8 cellular contexts compared by ENCODE assay signal in the genomic region with DNA sequence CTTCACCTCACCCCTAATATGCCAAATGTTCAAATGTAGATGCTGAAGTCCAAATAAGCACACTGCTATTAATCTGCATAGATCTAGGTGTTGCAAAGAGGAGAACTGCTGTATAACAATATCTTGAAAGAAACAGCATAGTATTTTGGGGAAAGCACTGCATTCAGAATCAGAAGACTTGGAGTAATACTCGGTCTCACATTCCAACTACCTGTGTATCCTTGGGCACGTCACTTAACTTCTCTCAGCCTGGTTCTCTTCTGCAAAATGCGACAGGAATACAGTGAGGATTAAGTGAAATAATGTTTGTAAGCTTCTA. TPM values are rescaled to one million over a fixed set of nuclear protein-coding genes. Genes with fewer than 3 reads are reported as not detected.
DNase-seq lines count a peak whose midpoint lies in the region; ATAC-seq and TF ChIP-seq lines count a peak whose summit lies in the region.

No MANE protein-coding gene starts in this region.

- H3K4me1 ChIP-seq in Karpas-422 (ENCODE audit: low read length) = peaks cover 25% of the 10 kb centered on the region

- peaks cover 16% of the 10 kb centered on the region for H3K36me3 Mint-ChIP-seq in activated naive CD4-positive, alpha-beta T cell treated with anti-CD3 and anti-CD28 coated beads for 36 hours (ENCODE audit: low read depth)
- peaks cover 16% of the 10 kb centered on the region for H3K36me3 Mint-ChIP-seq in effector memory CD8-positive, alpha-beta T cell (ENCODE audit: insufficient read depth)
- no peaks in the 10 kb centered on the region for H3K36me3 Mint-ChIP-seq in osteocyte (ENCODE audit: unreplicated experiment)

- peak; percentile 8 for ATAC-seq in effector memory CD8-positive, alpha-beta T cell (replicated peaks)

- no peaks in the 10 kb centered on the region for H4K20me1 ChIP-seq in Karpas-422 (ENCODE audit: insufficient read depth, low read depth, low read length)

- no peak for TF ChIP-seq CTCF in osteocyte (IDR thresholded peaks at IDR 0.05)

- H3K4me2 ChIP-seq in Karpas-422 (ENCODE audit: low read depth, low read length, poor library complexity, severe bottlenecking) = peak overlapping the region; percentile 80

- H3K9ac ChIP-seq in Karpas-422 (ENCODE audit: low read length) = peak overlapping the region; percentile 91

- peaks cover 51% of the 10 kb centered on the region for H3K79me2 ChIP-seq in Karpas-422 (ENCODE audit: low read length)

- H3K9me3 ChIP-seq in Karpas-422 (ENCODE audit: low read length) = no peaks in the 10 kb centered on the region

- H2AFZ ChIP-seq in Karpas-422 (ENCODE audit: low read length) = peak overlapping the region; percentile 98

- no peaks in the 10 kb centered on the region for H3K9me3 Mint-ChIP-seq in activated naive CD4-positive, alpha-beta T cell treated with anti-CD3 and anti-CD28 coated beads for 36 hours
- H3K9me3 Mint-ChIP-seq in effector memory CD8-positive, alpha-beta T cell = no peaks in the 10 kb centered on the region
- no peaks in the 10 kb centered on the region for H3K9me3 Mint-ChIP-seq in osteocyte (ENCODE audit: unreplicated experiment)

- 0 out of 2 replicates have a peak, but pooled peaks cover 2% of the 10 kb centered on the region for H3K36me3 ChIP-seq in Karpas-422 (ENCODE audit: insufficient read depth, low read length)

- peak overlapping the region; percentile 91 for H3K4me3 ChIP-seq in Karpas-422 (ENCODE audit: low read length)

- H3K27me3 ChIP-seq in Karpas-422 (ENCODE audit: low read length) = no peaks in the 10 kb centered on the region

- H3K9me2 ChIP-seq in Karpas-422 (replicated peaks; ENCODE audit: insufficient read depth, low read length) = no peaks in the 10 kb centered on the region

- H3K4me1 Mint-ChIP-seq in activated naive CD4-positive, alpha-beta T cell treated with anti-CD3 and anti-CD28 coated beads for 36 hours (ENCODE audit: low read depth) = peaks cover 27% of the 10 kb centered on the region
- peaks cover 16 to 18% of the 10 kb centered on the region in 2 donors for H3K4me1 Mint-ChIP-seq in effector memory CD8-positive, alpha-beta T cell (ENCODE audit: low read depth in 2 of 2)
- H3K4me1 Mint-ChIP-seq in osteocyte (ENCODE audit: unreplicated experiment) = peaks cover 20% of the 10 kb centered on the region

- H3K4me3 Mint-ChIP-seq in activated naive CD4-positive, alpha-beta T cell treated with anti-CD3 and anti-CD28 coated beads for 36 hours = peak overlapping the region; percentile 87
- peak overlapping the region; percentile 84 to 85 for H3K4me3 Mint-ChIP-seq in effector memory CD8-positive, alpha-beta T cell
- peak overlapping the region; percentile 83 for H3K4me3 Mint-ChIP-seq in osteocyte (ENCODE audit: unreplicated experiment)

- peak overlapping the region; percentile 92 for H3K27ac Mint-ChIP-seq in activated naive CD4-positive, alpha-beta T cell treated with anti-CD3 and anti-CD28 coated beads for 36 hours
- H3K27ac Mint-ChIP-seq in effector memory CD8-positive, alpha-beta T cell = peak overlapping the region; percentile 93 to 94
- peak overlapping the region; percentile 84 for H3K27ac Mint-ChIP-seq in osteocyte (ENCODE audit: unreplicated experiment)

- CTCF ChIA-PET in activated naive CD4-positive, alpha-beta T cell treated with anti-CD3 and anti-CD28 coated beads for 36 hours (lab: Charles Lee) = interaction anchor here (1.6 kb wide), 1 partner anchor 26 kb away, joined by 5 read pairs; no protein-coding TSS in a partner anchor

- H3K27ac ChIP-seq in Karpas-422 (ENCODE audit: low read length) = peak overlapping the region; percentile 57; the same call in 1 of the 2 replicates

- no peak for DNase-seq in activated naive CD4-positive, alpha-beta T cell treated with anti-CD3 and anti-CD28 coated beads for 36 hours
- DNase-seq in activated naive CD4-positive, alpha-beta T cell (lab: John Stamatoyannopoulos, UW) = no peak
- DNase-seq in Karpas-422 (no peak), osteocyte (ENCODE audit: extremely low spot score, unreplicated experiment) (no peak), germinal center (ENCODE audit: low spot score) (no peak), AG08395 (ENCODE audit: low spot score) (no peak), NCI-H69 (lab: John Stamatoyannopoulos, UW) (no peak)
- no peak for DNase-seq in effector memory CD8-positive, alpha-beta T cell

- H3K27me3 Mint-ChIP-seq in activated naive CD4-positive, alpha-beta T cell treated with anti-CD3 and anti-CD28 coated beads for 36 hours (ENCODE audit: low read depth) = no peaks in the 10 kb centered on the region
- H3K27me3 Mint-ChIP-seq in effector memory CD8-positive, alpha-beta T cell = peaks cover 0 to 3% of the 10 kb centered on the region in 2 donors
- H3K27me3 Mint-ChIP-seq in osteocyte (ENCODE audit: unreplicated experiment) = no peaks in the 10 kb centered on the region

- intact Hi-C loops in activated naive CD4-positive, alpha-beta T cell treated with anti-CD3 and anti-CD28 coated beads for 36 hours (cut with micrococcal nuclease) = loop anchor here (2.0 kb wide), 1 partner anchor 44 kb away; no protein-coding TSS in a partner anchor

RNA-seq across cellular contexts. Expression of a gene that starts 0.3 kb away (rescaled TPM):
- 10 to 100 TPM; 36.6 to 38.2 TPM for total RNA-seq in activated naive CD4-positive, alpha-beta T cell treated with anti-CD3 and anti-CD28 coated beads for 36 hours
- 13.5 and 19.1 TPM in 2 replicates for total RNA-seq in Karpas-422 (2014; rRNA removed; shearing (Covaris generic); ENCODE audit: low replicate concordance)
- 25.7 and 26.8 TPM in 2 replicates for total RNA-seq in osteocyte

RNA-seq across cellular contexts. Expression of a gene that starts 42.7 kb away (rescaled TPM):
- 10 to 100 TPM; 25.8 to 26.3 TPM for total RNA-seq in activated naive CD4-positive, alpha-beta T cell treated with anti-CD3 and anti-CD28 coated beads for 36 hours
- total RNA-seq in Karpas-422 (2014; rRNA removed; shearing (Covaris generic); ENCODE audit: low replicate concordance) = 8.3 and 21.7 TPM in 2 replicates
- 55.5 and 57.6 TPM in 2 replicates for total RNA-seq in osteocyte
